Comparison of ENCODE assay signal across 8 cellular contexts in the genomic region with DNA sequence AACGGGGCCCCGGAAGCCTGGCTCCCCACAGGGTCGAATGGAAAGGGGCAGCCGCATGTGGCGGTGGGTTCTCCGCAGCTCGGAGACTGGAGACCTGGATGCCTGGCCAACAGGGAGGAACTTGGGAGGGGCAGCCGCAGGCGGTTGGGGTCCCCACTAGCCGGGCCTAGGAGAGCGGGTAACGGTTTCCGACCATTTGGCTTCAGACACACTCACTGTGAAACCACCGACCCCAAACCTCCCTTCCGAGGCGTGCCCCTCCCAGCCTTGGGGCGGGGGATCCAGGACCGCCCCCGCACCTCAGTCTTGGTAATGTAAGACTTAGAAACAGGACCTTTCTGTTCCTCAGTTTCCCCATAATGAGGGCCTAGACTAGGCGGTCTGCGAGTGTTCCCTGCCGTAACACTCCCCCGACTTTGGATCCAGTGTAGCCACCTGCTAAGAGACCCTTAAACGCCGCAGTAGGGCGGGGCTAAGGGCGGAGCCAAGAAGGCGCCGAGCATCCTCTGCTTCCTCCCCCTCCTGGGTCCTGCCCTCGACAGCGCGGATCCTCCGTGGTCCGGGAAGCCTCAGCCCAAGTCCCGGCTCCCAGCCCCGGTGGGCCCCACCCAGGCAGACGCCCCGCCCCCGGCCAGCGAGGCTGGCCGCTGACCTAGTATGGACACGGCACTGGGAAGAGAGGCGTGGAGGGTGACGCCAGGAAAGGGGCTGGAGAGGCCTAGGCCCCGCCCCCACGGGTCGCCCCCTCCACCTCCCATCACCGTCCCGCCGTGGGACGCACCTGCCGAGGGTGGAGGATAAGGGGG. TPM values are rescaled to one million over a fixed set of nuclear protein-coding genes. Genes with fewer than 3 reads are reported as not detected.
A peak's percentile ranks its signal among the peaks of the same experiment; 100 is the strongest.
DNase-seq lines count a peak whose midpoint lies in the region; ATAC-seq and TF ChIP-seq lines count a peak whose summit lies in the region.

No MANE protein-coding gene starts in this region.

- H3K27ac ChIP-seq in HL-60 (replicated peaks), result peak overlapping the region; percentile 97
- H3K27ac ChIP-seq in colonic mucosa, result peak overlapping the region; percentile 86
- peak overlapping the region; percentile 86 to 91 for H3K27ac ChIP-seq in lung (ENCODE audit: low read depth in 1 of 2, low read length in 1 of 2)

- H3K27me3 ChIP-seq in HL-60 (ENCODE audit: insufficient read depth, poor library complexity, severe bottlenecking), result no peaks in the 10 kb centered on the region
- H3K27me3 ChIP-seq in colonic mucosa, result peaks cover 43% of the 10 kb centered on the region
- no peaks in the 10 kb centered on the region for H3K27me3 ChIP-seq in lung (ENCODE audit: control insufficient read depth, insufficient read depth)

- H3K4me1 ChIP-seq in colonic mucosa, result peaks cover 19% of the 10 kb centered on the region
- H3K4me1 ChIP-seq in lung (ENCODE audit: control insufficient read depth in 2 of 2, insufficient read depth in 2 of 2, low read length in 2 of 2), result peaks cover 0 to 17% of the 10 kb centered on the region in 2 donors

- DNase-seq in C1 segment of cervical spinal cord (lab: John Stamatoyannopoulos, UW) (peak in 9 of 14 donors; percentile 23 to 60 (median 46)), HL-60 (ENCODE audit: low read depth in 1 of 2, low spot score in 1 of 2) (peak; percentile 81 to 83), colonic mucosa (peak; percentile 60), lung (ENCODE audit: low spot score) (peak; percentile 80), HuH-7.5 (ENCODE audit: low spot score) (no peak)
- DNase-seq in stimulated activated CD8-positive, alpha-beta memory T cell treated with anti-CD3 and anti-CD28 coated beads, Interleukin-15, amount 100 ng/mL, for 4 hours (ENCODE audit: low read depth in 2 of 2), result peak; percentile 58 to 63

- H3K9me3 ChIP-seq in colonic mucosa (no peaks in the 10 kb centered on the region), lung (ENCODE audit: control insufficient read depth in 2 of 2, insufficient read depth in 1 of 2, low read length in 1 of 2) (no peaks in the 10 kb centered on the region)

- WGBS in lung, 2 donors, result 0 to 1% methylated on average over 44 to 52 of the region's 52 CpGs

- intact Hi-C loops in colonic mucosa (cut with DNase I), result no loop called here

- ATAC-seq in activated CD4-positive, CD25-positive, alpha-beta regulatory T cell treated with anti-CD3 and anti-CD28 coated beads, Interleukin-2, amount 50 U/mL, for 24 hours, result peak; percentile 17 to 28
- peak; percentile 53 for ATAC-seq in lung (ENCODE audit: insufficient read depth, low FRiP score)
- no peak for ATAC-seq in GM21529 (IDR thresholded peaks at IDR 0.05; ENCODE audit: unreplicated experiment)

- no peaks in the 10 kb centered on the region for H3K36me3 ChIP-seq in colonic mucosa
- H3K36me3 ChIP-seq in lung (ENCODE audit: control insufficient read depth in 2 of 2, insufficient read depth in 2 of 2, low read length in 2 of 2), result peaks cover 0 to 2% of the 10 kb centered on the region in 2 donors

- no peak for TF ChIP-seq CTCF in HL-60 (IDR thresholded peaks at IDR 0.05; ENCODE audit: insufficient read depth, low read length)
- no peak for TF ChIP-seq CTCF in colonic mucosa (IDR thresholded peaks at IDR 0.05)
- no peak for TF ChIP-seq CTCF in lung (IDR thresholded peaks at IDR 0.05; ENCODE audit: control extremely low read depth, extremely low read depth)

- H3K4me3 ChIP-seq in HL-60 (replicated peaks; ENCODE audit: insufficient read depth, low read length) (peak overlapping the region; percentile 35), colonic mucosa (peak overlapping the region; percentile 36), lung (peak overlapping the region; percentile 44)

- peak overlapping the region; percentile 40 to 66 for H3K9ac ChIP-seq in colonic mucosa (ENCODE audit: low read depth in 2 of 2, low read length in 2 of 2)

RNA-seq across cellular contexts. Expression of a gene that starts 1.8 kb away (rescaled TPM):
- total RNA-seq in colonic mucosa, result 1 to 10 TPM; 2.8 to 3.5 TPM
- total RNA-seq in lung, result 10 to 100 TPM; 20.0 to 39.3 TPM
- polyA plus RNA-seq in lung, result 10 to 100 TPM; 22.2 to 46.4 TPM

RNA-seq across cellular contexts. Expression of a gene that starts 14.0 kb away (rescaled TPM):
- total RNA-seq in colonic mucosa (1 to 10 TPM; 1.6 to 2.7 TPM), lung (1 to 10 TPM; 3.7 to 3.8 TPM)
- polyA plus RNA-seq in lung, result 1 to 10 TPM; 1.2 TPM

RNA-seq across cellular contexts. Expression of a gene that starts 22.7 kb away (rescaled TPM):
- total RNA-seq in colonic mucosa (1 to 10 TPM; 2.2 to 5.4 TPM), lung (1 to 10 TPM; 1.7 to 6.6 TPM)
- under 1 TPM; 0.39 to 0.56 TPM for polyA plus RNA-seq in lung

RNA-seq across cellular contexts. Expression of a gene that starts 32.6 kb away (rescaled TPM):
- total RNA-seq in colonic mucosa, result 100 to 1,000 TPM; 164 to 220 TPM
- 100 to 1,000 TPM; 196 to 213 TPM for total RNA-seq in lung
- 10 to 100 TPM; 76.2 to 97.8 TPM for polyA plus RNA-seq in lung

RNA-seq across cellular contexts. Expression of a gene that starts 57.3 kb away (rescaled TPM):
- total RNA-seq in colonic mucosa (10 to 100 TPM in 1 of 2 donors, 1 to 10 TPM in 1; 9.2 to 13.3 TPM), lung (10 to 100 TPM; 23.3 to 41.8 TPM)
- polyA plus RNA-seq in lung, result 10 to 100 TPM; 15.0 to 24.3 TPM

Comparison
In these comparisons a context has a peak if more than half of its experiments do, and no peak if none do; other contexts are left out.
1. RNA of a gene that starts 1.8 kb away (total RNA-seq): 20.0 to 39.3 TPM in lung; 2.8 to 3.5 TPM in colonic mucosa; every median in the first group is over 4 times any median in the second.
2. Peak in every context shown above with its lines, with median percentiles within 50 percentile points of each other: H3K27ac ChIP-seq and H3K4me3 ChIP-seq.